1 cellular context compared by ENCODE assay signal in the genomic region with DNA sequence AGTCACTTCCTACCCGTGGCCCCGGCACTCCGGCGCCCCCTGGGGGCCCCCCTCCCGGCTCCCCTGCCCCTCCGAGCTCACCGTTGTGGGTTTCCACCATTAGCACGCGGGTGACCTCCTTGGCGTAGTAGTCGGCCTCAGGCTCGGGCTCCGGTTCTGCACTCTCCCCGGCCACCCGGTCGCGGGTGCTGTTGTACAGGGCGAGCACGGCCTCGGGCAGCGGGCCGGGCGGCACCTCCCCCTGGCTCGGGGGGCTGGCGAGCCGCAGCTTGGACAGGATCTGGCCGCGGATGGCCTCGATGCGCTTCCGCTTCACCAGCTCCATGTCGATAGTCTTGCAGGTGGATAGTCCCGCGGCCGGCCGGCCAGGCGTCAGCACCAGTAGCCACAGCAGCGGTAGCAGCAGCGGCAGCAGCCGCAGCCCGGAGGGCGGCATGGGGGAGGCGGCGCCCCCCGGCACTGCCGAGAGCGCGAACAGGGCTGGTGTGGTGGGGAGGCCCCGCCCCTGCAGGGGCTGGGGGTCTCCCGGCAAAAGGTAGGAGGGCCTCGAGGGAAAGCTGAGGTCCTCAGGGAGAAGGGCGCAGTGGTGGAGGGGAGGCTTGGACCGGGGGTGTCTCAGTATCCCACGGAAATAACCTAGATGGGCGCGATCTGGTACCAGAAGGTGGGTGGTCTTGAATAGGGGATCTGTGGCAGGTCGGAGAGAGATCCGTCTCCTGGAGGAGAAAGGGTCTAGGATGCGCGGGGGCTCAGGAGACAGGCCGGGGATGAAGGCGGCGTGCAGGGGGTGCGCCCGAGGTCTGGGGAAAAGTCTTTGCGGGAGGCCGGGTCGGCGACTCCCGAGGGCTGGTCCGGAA.
TF ChIP-seq lines count a peak whose summit lies in the region.

No MANE protein-coding gene starts in this region.

TF ChIP-seq in IMR-90, 13 proteins besides CTCF, POLR2A, EP300 and RAD21:
- TF ChIP-seq SMC3 (IDR thresholded peaks at IDR 0.05; ENCODE audit: low read depth, low read length) (0 out of 2 replicates have a peak, but pooled peaks have one; percentile 2), MAZ (IDR thresholded peaks at IDR 0.05; ENCODE audit: borderline replicate concordance, low read depth, low read length) (peak; percentile 67; the same call in 1 of the 2 replicates), CHD1 (IDR thresholded peaks at IDR 0.05; ENCODE audit: low read depth, low read length) (no peak), MAFK (IDR thresholded peaks at IDR 0.05; ENCODE audit: low read depth, low read length) (no peak), MXI1 (IDR thresholded peaks at IDR 0.05; ENCODE audit: borderline replicate concordance, low read depth, low read length) (0 out of 2 replicates have a peak, but pooled peaks have one; percentile 17), RCOR1 (IDR thresholded peaks at IDR 0.05; ENCODE audit: insufficient replicate concordance, low read length) (no peak), FOS (IDR thresholded peaks at IDR 0.05; ENCODE audit: low read depth, low read length) (no peak)
